Comparison of ENCODE assay signal across 27 cellular contexts in genomic region chr2:31553362-31553761, GRCh38. TPM values are rescaled to one million over a fixed set of nuclear protein-coding genes. Genes with fewer than 3 reads are reported as not detected.
"Had no signal": no experiment of that assay in that cellular context is flagged by ENCODE, and none has a peak within 500 bp of the region (broad histone marks: within the 10 kb centered on the region; RNA-seq: fewer than 3 reads in every experiment).

No MANE protein-coding gene starts in this region.

- ATAC-seq: stimulated activated effector memory CD8-positive, alpha-beta T cell treated with anti-CD3 and anti-CD28 coated beads, Interleukin-12 subunit alpha, Interleukin-12 subunit beta, amount 100 ng/mL, for 72 hours; stimulated activated memory B cell treated with anti-CD40 and anti-IgM and Interleukin-4, amounts not matched to agents 10 μg/mL and 1 μg/mL and 100 μg/mL, for 72 hours; stimulated activated naive B cell treated with anti-CD40 and anti-IgM and Interleukin-4, amounts not matched to agents 10 μg/mL and 1 μg/mL and 100 μg/mL, for 72 hours; stimulated activated naive CD8-positive, alpha-beta T cell treated with anti-CD3 and anti-CD28 coated beads, Interleukin-15, amount 100 ng/mL, for 72 hours; stimulated activated naive CD8-positive, alpha-beta T cell treated with anti-CD3 and anti-CD28 coated beads, Interleukin-15, Interleukin-2, amounts not matched to agents 100 U/mL and 50 U/mL, for 24 hours; upper lobe of right lung had no signal

- H3K4me3 ChIP-seq: stomach, suprapubic skin, testis, thoracic aorta, thyroid gland, tibial artery, tibial nerve, transverse colon, upper lobe of left lung, upper lobe of right lung, uterus, vagina had no signal

- DNase-seq: stimulated activated CD4-positive, alpha-beta T cell treated with anti-CD3 and anti-CD28 coated beads, Interleukin-2, amount 100 ng/mL, for 48 hours; stimulated activated CD4-positive, alpha-beta T cell treated with anti-CD3 and anti-CD28 coated beads, Interleukin-4, amount 100 ng/mL, for 1 hour; stimulated activated CD4-positive, alpha-beta T cell treated with anti-CD3 and anti-CD28 coated beads, Interleukin-4, amount 100 ng/mL, for 24 hours; stimulated activated CD4-positive, alpha-beta T cell treated with anti-CD3 and anti-CD28 coated beads, Interleukin-4, amount 100 ng/mL, for 4 hours; stimulated activated CD8-positive, alpha-beta memory T cell treated with anti-CD3 and anti-CD28 coated beads, Interleukin-4, amount 100 ng/mL, for 48 hours; stimulated activated naive B cell treated with anti-CD40 and anti-IgM and Interleukin-4, amounts not matched to agents 10 μg/mL and 1 μg/mL and 100 μg/mL, for 72 hours; stimulated activated naive CD4-positive, alpha-beta T cell; stimulated activated naive CD4-positive, alpha-beta T cell treated with Interleukin-2 at 50 U/mL for 16 hours; stimulated activated naive CD8-positive, alpha-beta T cell treated with anti-CD3 and anti-CD28 coated beads, Interleukin-15, amount 100 ng/mL, for 72 hours; stimulated activated naive CD8-positive, alpha-beta T cell treated with anti-CD3 and anti-CD28 coated beads, Interleukin-15, Interleukin-2, amounts not matched to agents 100 U/mL and 50 U/mL, for 24 hours; stomach; substantia nigra; testis; thyroid gland; tibial artery; transverse colon; trophoblast cell; upper lobe of left lung; upper lobe of right lung; uterus had no signal

- H3K27me3 ChIP-seq: stomach, suprapubic skin, testis, thyroid gland, tibial artery, tibial nerve, transverse colon, upper lobe of left lung, upper lobe of right lung, uterus, vagina had no signal

- H3K9me3 ChIP-seq: testis, thyroid gland, upper lobe of right lung, uterus had no signal

- H3K36me3 ChIP-seq: stomach, suprapubic skin, thoracic aorta, thyroid gland, tibial artery, tibial nerve, transverse colon, upper lobe of left lung, upper lobe of right lung, uterus, vagina had no signal

- FAIRE-seq: urothelium cell line had no signal

- H3K4me1 ChIP-seq: stomach, suprapubic skin, testis, thyroid gland, tibial artery, tibial nerve, transverse colon, upper lobe of left lung, upper lobe of right lung, uterus, vagina had no signal

- H3K27ac ChIP-seq: stomach, suprapubic skin, testis, thoracic aorta, thyroid gland, tibial artery, tibial nerve, transverse colon, upper lobe of left lung, upper lobe of right lung, uterus, vagina had no signal

RNA-seq across cellular contexts. Expression of gene SRD5A2, which starts 27.4 kb away (rescaled TPM):
- total RNA-seq: suprapubic skin, thoracic aorta, tibial nerve, transverse colon, upper lobe of right lung had no signal
